In the genomic region with DNA sequence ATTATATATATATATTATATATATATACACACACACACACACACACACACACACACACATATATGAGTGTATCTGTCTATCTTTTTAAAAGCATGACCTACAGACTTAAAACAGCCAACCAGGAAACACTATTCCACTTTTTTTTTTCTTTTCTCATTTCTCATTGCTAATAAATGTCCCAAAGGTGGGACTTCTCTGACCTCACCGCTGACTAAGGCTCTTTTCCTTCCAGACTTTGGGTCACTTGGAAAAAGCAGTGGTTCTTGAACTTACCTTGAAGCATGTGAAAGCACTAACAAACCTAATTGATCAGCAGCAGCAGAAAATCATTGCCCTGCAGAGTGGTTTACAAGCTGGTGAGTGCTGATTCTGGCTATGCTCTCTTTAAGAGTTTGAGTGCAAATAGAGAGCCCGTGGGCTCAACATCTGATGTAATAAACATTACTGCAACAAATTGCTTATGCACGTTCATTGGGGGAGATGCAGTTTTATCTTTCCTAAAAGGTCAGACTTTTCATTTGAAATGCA, we compare ENCODE assay signal across 8 cellular contexts. TPM values are rescaled to one million over a fixed set of nuclear protein-coding genes. Genes with fewer than 3 reads are reported as not detected.
DNase-seq lines count a peak whose midpoint lies in the region; ATAC-seq, FAIRE-seq and TF ChIP-seq lines count a peak whose summit lies in the region.

No MANE protein-coding gene starts in this region.

- RAD21 ChIA-PET in GM12878 (lab: Charles Lee; ENCODE audit: unreplicated experiment): interaction anchor here (1.2 to 16.1 kb wide), 12 partner anchors 12 to 270 kb away, joined by 3 to 421 read pairs (median 48); no protein-coding TSS in a partner anchor

- H2BK120ac ChIP-seq in mesendoderm (ENCODE audit: low read depth, low read length): no peak overlapping the region

- peaks cover 29% of the 10 kb centered on the region for H3K4me1 ChIP-seq in GM12878 (ENCODE audit: control insufficient read depth, insufficient read depth, low read length)
- H3K4me1 ChIP-seq in mesendoderm (ENCODE audit: control insufficient read depth, low read depth, low read length): peaks cover 25% of the 10 kb centered on the region
- H3K4me1 ChIP-seq in aorta (ENCODE audit: control insufficient read depth in 1 of 2, insufficient read depth in 2 of 2, low read length in 2 of 2): no peaks in the 10 kb centered on the region
- H3K4me1 ChIP-seq in OCI-LY7 (ENCODE audit: insufficient read depth, low read length, poor library complexity, severe bottlenecking): peaks cover 33% of the 10 kb centered on the region

- H3K27me3 ChIP-seq in GM12878 (replicated peaks in 1 of 2; ENCODE audit: control insufficient read depth in 2 of 2, insufficient read depth in 2 of 2, low read length in 1 of 2): no peaks in the 10 kb centered on the region
- H3K27me3 ChIP-seq in mesendoderm (ENCODE audit: insufficient read depth, low read length, poor library complexity): no peaks in the 10 kb centered on the region
- H3K27me3 ChIP-seq in aorta (ENCODE audit: control insufficient read depth in 1 of 2, insufficient read depth in 2 of 2, low read length in 1 of 2): no peaks in the 10 kb centered on the region

- in situ Hi-C loops in GM12878 (cut with MboI): loop anchor here (5.0 kb wide), 2 partner anchors 229 to 264 kb away; no protein-coding TSS in a partner anchor

- POLR2A ChIA-PET in GM12878 (lab: Charles Lee): interaction anchor here (0.7 to 14.4 kb wide), 8 partner anchors 26 to 255 kb away, joined by 3 to 230 read pairs (median 28); no protein-coding TSS in a partner anchor
- POLR2A ChIA-PET in OCI-LY7 (lab: Charles Lee): interaction anchor here (0.6 kb wide), 1 partner anchor 564 kb away, joined by 4 read pairs; no protein-coding TSS in a partner anchor

- no peak for FAIRE-seq in GM12878 (lab: Jason Lieb, UNC)

- no peak overlapping the region for H2BK15ac ChIP-seq in mesendoderm (replicated peaks; ENCODE audit: low read depth)

- no peaks in the 10 kb centered on the region for H3K9me2 ChIP-seq in OCI-LY7 (ENCODE audit: insufficient read depth, low read length)

- H2BK5ac ChIP-seq in mesendoderm (ENCODE audit: low read length): peak overlapping the region; percentile 20

- H2AK5ac ChIP-seq in mesendoderm (ENCODE audit: low read length): no peak overlapping the region

- H4K20me1 ChIP-seq in GM12878 (ENCODE audit: control insufficient read depth, insufficient read depth): no peaks in the 10 kb centered on the region; the same call in 1 of the 2 replicates
- no peaks in the 10 kb centered on the region for H4K20me1 ChIP-seq in OCI-LY7 (ENCODE audit: insufficient read depth, low read length)

- peak overlapping the region; percentile 77 for H3K56ac ChIP-seq in mesendoderm (ENCODE audit: low read length)

- H3K79me2 ChIP-seq in GM12878 (ENCODE audit: control insufficient read depth, insufficient read depth, low read length) (peaks cover 61% of the 10 kb centered on the region), mesendoderm (ENCODE audit: control insufficient read depth, insufficient read depth, low read length) (peaks cover 47% of the 10 kb centered on the region), OCI-LY7 (ENCODE audit: insufficient read depth, low read depth, low read length) (no peaks in the 10 kb centered on the region)

- H3K27me3 Mint-ChIP-seq in stimulated activated naive CD8-positive, alpha-beta T cell treated with anti-CD3 and anti-CD28 coated beads, Interleukin-15, Interleukin-2, amounts not matched to agents 100 ng/mL and 50 ng/mL, for 24 hours: no peaks in the 10 kb centered on the region

- H4K5ac ChIP-seq in mesendoderm (ENCODE audit: low read length): no peak overlapping the region

- no peak overlapping the region for H3K23ac ChIP-seq in mesendoderm (ENCODE audit: low read length)

- no peak for TF ChIP-seq CTCF in GM12878 (IDR thresholded peaks at IDR 0.05 in 2 of 3, conservative IDR thresholded peaks at IDR 0.05 in 1 of 3; ENCODE audit: control insufficient read depth in 2 of 3, extremely low read depth in 1 of 3, insufficient read depth in 1 of 3, low read depth in 3 of 3, low read length in 3 of 3)
- no peak for TF ChIP-seq CTCF in OCI-LY7 (conservative IDR thresholded peaks at IDR 0.05; ENCODE audit: low read length)

- H2AFZ ChIP-seq in GM12878 (ENCODE audit: control insufficient read depth, low read depth, low read length) (no peak overlapping the region), OCI-LY7 (ENCODE audit: low read length) (no peak overlapping the region)

- no peaks in the 10 kb centered on the region for H3K9me3 Mint-ChIP-seq in stimulated activated naive CD8-positive, alpha-beta T cell treated with anti-CD3 and anti-CD28 coated beads, Interleukin-15, Interleukin-2, amounts not matched to agents 100 ng/mL and 50 ng/mL, for 24 hours

- CTCF ChIA-PET in GM12878 (lab: Yijun Ruan, JAX) (interaction anchor here (0.6 to 14.2 kb wide), 16 partner anchors 22 to 270 kb away, joined by 3 to 330 read pairs (median 8); no protein-coding TSS in a partner anchor), OCI-LY7 (lab: Charles Lee; ENCODE audit: unreplicated experiment) (no interaction called here)

- H3K4ac ChIP-seq in mesendoderm (ENCODE audit: low read depth, low read length): no peak overlapping the region

- H3K36me3 Mint-ChIP-seq in stimulated activated naive CD8-positive, alpha-beta T cell treated with anti-CD3 and anti-CD28 coated beads, Interleukin-15, Interleukin-2, amounts not matched to agents 100 ng/mL and 50 ng/mL, for 24 hours (ENCODE audit: low read depth): peaks cover 69% of the 10 kb centered on the region

- SMC1A ChIA-PET in GM12878 (lab: Charles Lee; ENCODE audit: uncharacterized antibody, unreplicated experiment): interaction anchor here (0.6 to 13.6 kb wide), 18 partner anchors 13 to 270 kb away, joined by 3 to 186 read pairs (median 54); no protein-coding TSS in a partner anchor

- H4K8ac ChIP-seq in mesendoderm (ENCODE audit: low read depth, low read length): no peak overlapping the region

- H3K79me1 ChIP-seq in mesendoderm (ENCODE audit: low read length): peaks cover 19% of the 10 kb centered on the region

- H3K4me3 ChIP-seq in GM12878 (peak overlapping the region; percentile 81), mesendoderm (ENCODE audit: low read length) (peak overlapping the region; percentile 49), aorta (ENCODE audit: low read length in 2 of 2) (peak overlapping the region; percentile 16 to 22), OCI-LY7 (ENCODE audit: low read depth, low read length, poor library complexity, severe bottlenecking) (no peak overlapping the region)

- H3K4me3 Mint-ChIP-seq in stimulated activated naive CD8-positive, alpha-beta T cell treated with anti-CD3 and anti-CD28 coated beads, Interleukin-15, Interleukin-2, amounts not matched to agents 100 ng/mL and 50 ng/mL, for 24 hours: peak overlapping the region; percentile 100

- DNase-seq in stimulated activated naive CD8-positive, alpha-beta T cell treated with anti-CD3 and anti-CD28 coated beads, Interleukin-15, Interleukin-2, amounts not matched to agents 100 U/mL and 50 U/mL, for 24 hours: no peak
- DNase-seq in GM12878 (ENCODE audit: low read depth, low spot score) (no peak), mesendoderm (no peak), aorta (no peak), GM19240 (ENCODE audit: insufficient read length, low spot score) (no peak), OCI-LY7 (ENCODE audit: low spot score) (no peak)

- WGBS in GM12878 (ENCODE audit: insufficient coverage, insufficient replicate concordance, low lambda C conversion rate, missing lambda C conversion rate): 2% methylated on average over 3 of the region's 3 CpGs
- no CpG with 5 or more reads among the region's 3 CpGs for WGBS in mesendoderm (ENCODE audit: extremely low coverage, insufficient coverage, low lambda C conversion rate)
- 14 to 17% methylated on average over 3 of the region's 3 CpGs for WGBS in aorta, 2 donors

- H3K9me3 ChIP-seq in GM12878 (replicated peaks; ENCODE audit: control insufficient read depth, insufficient read depth, low read length) (no peaks in the 10 kb centered on the region), aorta (ENCODE audit: control insufficient read depth, low read length) (no peaks in the 10 kb centered on the region), OCI-LY7 (ENCODE audit: low read length) (no peaks in the 10 kb centered on the region)

- H3K4me1 Mint-ChIP-seq in stimulated activated naive CD8-positive, alpha-beta T cell treated with anti-CD3 and anti-CD28 coated beads, Interleukin-15, Interleukin-2, amounts not matched to agents 100 ng/mL and 50 ng/mL, for 24 hours (ENCODE audit: low read depth): peaks cover 66% of the 10 kb centered on the region

- H3K4me2 ChIP-seq in GM12878 (ENCODE audit: control insufficient read depth, insufficient read depth) (peak overlapping the region; percentile 93), mesendoderm (ENCODE audit: low read length) (peak overlapping the region; percentile 66), OCI-LY7 (ENCODE audit: low read length) (no peak overlapping the region)

- TF ChIP-seq EP300 in GM12878 (IDR thresholded peaks at IDR 0.05; ENCODE audit: borderline replicate concordance in 1 of 2, control insufficient read depth in 1 of 2, low read depth in 2 of 2, low read length in 2 of 2): no peak; a peak in 1 of 4 replicates

- peak overlapping the region; percentile 95 for H3K27ac Mint-ChIP-seq in stimulated activated naive CD8-positive, alpha-beta T cell treated with anti-CD3 and anti-CD28 coated beads, Interleukin-15, Interleukin-2, amounts not matched to agents 100 ng/mL and 50 ng/mL, for 24 hours

- TF ChIP-seq RAD21 in GM12878 (IDR thresholded peaks at IDR 0.05; ENCODE audit: insufficient read depth, low read depth, low read length): no peak

- TF ChIP-seq POLR2A in GM12878 (IDR thresholded peaks at IDR 0.05; ENCODE audit: low read depth, low read length): no peak

- H3K27ac ChIP-seq in GM12878 (ENCODE audit: control insufficient read depth, insufficient read depth) (peak overlapping the region; percentile 87), mesendoderm (ENCODE audit: low read depth, low read length) (no peak overlapping the region), aorta (ENCODE audit: low read depth in 1 of 2, low read length in 2 of 2) (peak overlapping the region; percentile 35 to 87), OCI-LY7 (ENCODE audit: low read depth, low read length, poor library complexity, severe bottlenecking) (no peak overlapping the region)

- intact Hi-C loops in GM12878 (cut with micrococcal nuclease; ENCODE audit: unreplicated experiment) (loop anchor here (10.0 kb wide), 1 partner anchor 476 kb away; no protein-coding TSS in a partner anchor), aorta (cut with DNase I) (loop anchor here in 1 of 2 donors (5.0 kb wide), 1 partner anchor 259 kb away; no protein-coding TSS in a partner anchor), OCI-LY7 (cut with micrococcal nuclease; ENCODE audit: unreplicated experiment) (loop anchor here (5.0 kb wide), 1 partner anchor 76 kb away; no protein-coding TSS in a partner anchor)

- H3K36me3 ChIP-seq in GM12878 (ENCODE audit: control insufficient read depth in 2 of 2, insufficient read depth in 2 of 2, low read length in 1 of 2) (peaks cover 7 to 13% of the 10 kb centered on the region in 2 experiments), mesendoderm (ENCODE audit: control insufficient read depth, insufficient read depth, low read length) (peaks cover 11% of the 10 kb centered on the region), aorta (ENCODE audit: control insufficient read depth in 1 of 2, insufficient read depth in 2 of 2, low read length in 1 of 2) (no peaks in the 10 kb centered on the region), OCI-LY7 (ENCODE audit: insufficient read depth, low read length) (no peaks in the 10 kb centered on the region)

- ATAC-seq in stimulated activated naive CD8-positive, alpha-beta T cell treated with anti-CD3 and anti-CD28 coated beads, Interleukin-15, Interleukin-2, amounts not matched to agents 100 U/mL and 50 U/mL, for 24 hours: no peak
- ATAC-seq in GM12878 (no peak), aorta (ENCODE audit: low FRiP score) (no peak), GM18511 (IDR thresholded peaks at IDR 0.05; ENCODE audit: unreplicated experiment) (no peak)

- peak overlapping the region; percentile 55 for H3K9ac ChIP-seq in GM12878 (ENCODE audit: control insufficient read depth, insufficient read depth, low read length)
- peak overlapping the region; percentile 72 for H3K9ac ChIP-seq in mesendoderm (ENCODE audit: low read length)

- peak overlapping the region; percentile 44 for H3K18ac ChIP-seq in mesendoderm (ENCODE audit: low read length)

- BruUV-seq in GM12878 (replicated peaks; lab: Mats Ljungman, UMichigan) (no TSS peak), OCI-LY7 (replicated peaks; lab: Mats Ljungman, UMichigan) (no TSS peak)

RNA-seq across cellular contexts. Expression of gene BHLHE40, which starts 2.0 kb away (rescaled TPM):
- total RNA-seq in GM12878 (2013; cell fraction: nucleolus; rRNA removed): 205 and 214 TPM in 2 replicates
- total RNA-seq in GM12878 (2014; rRNA removed): 58.3 and 61.5 TPM in 2 replicates
- total RNA-seq in GM12878 (2014; rRNA removed; fragmentation: Illumina TruSeq; extraction: Trizol): 36.1 and 36.5 TPM in 2 replicates
- 91.3 and 93.1 TPM in 2 replicates for total RNA-seq in GM12878 (2021)
- 64.3 TPM for polyA plus RNA-seq in GM12878 (2011; ENCODE audit: low read depth)
- 60.8 and 106 TPM in 2 replicates for polyA plus RNA-seq in GM12878 (2011; rRNA removed)
- polyA plus RNA-seq in GM12878 (2011; cell fraction: cytosol; rRNA removed): 91.6 and 128 TPM in 2 replicates
- polyA plus RNA-seq in GM12878 (2011; cell fraction: nucleus; rRNA removed): 163 and 169 TPM in 2 replicates
- 106 and 116 TPM in 2 replicates for polyA plus RNA-seq in GM12878 (2012)
- 65.9 and 78.8 TPM in 2 replicates for polyA plus RNA-seq in GM12878 (2014; fragmentation: Illumina TruSeq; extraction: Trizol)
- polyA plus RNA-seq in GM12878 (2014; fragmentation: Nextera tagmentation; extraction: Ambion mirVana): 10 to 100 TPM; 25.2 to 38.6 TPM
- polyA plus RNA-seq in GM12878 (2014; rRNA removed): 62.4 and 63.6 TPM in 2 replicates
- polyA plus RNA-seq in GM12878 (2016; fragmentation: Nextera tagmentation; extraction: Ambion mirVana): 10 to 100 TPM; 43.9 to 44.5 TPM
- polyA minus RNA-seq in GM12878 (2011; rRNA and poly(A)+ RNA removed): 93.4 and 100 TPM in 2 replicates
- polyA minus RNA-seq in GM12878 (2011; cell fraction: cytosol; rRNA and poly(A)+ RNA removed): 60.8 and 70.8 TPM in 2 replicates
- 99.1 and 124 TPM in 2 replicates for polyA minus RNA-seq in GM12878 (2011; cell fraction: nucleus; rRNA and poly(A)+ RNA removed)
- 22.9 TPM for polyA plus RNA-seq in mesendoderm (2013, experiment 1 of 2)
- 23.5 TPM for polyA plus RNA-seq in mesendoderm (2013, experiment 2 of 2)
- 100 to 1,000 TPM in 1 of 2 donors, 10 to 100 TPM in 1; 90.1 to 181 TPM for total RNA-seq in aorta
- 10 to 100 TPM; 15.2 to 35.6 TPM for polyA plus RNA-seq in aorta
- total RNA-seq in OCI-LY7 (2014; rRNA removed; shearing (Covaris generic)): 0.05 and 0.35 TPM in 2 replicates
- total RNA-seq in OCI-LY7 (2022): 0.11 TPM in 1 of 2 replicates, not detected in the other

Comparison
In these comparisons a context has a peak if more than half of its experiments do, and no peak if none do; other contexts are left out.
1. H3K27ac ChIP-seq: peak in GM12878 (single experiment) and aorta (2 of 2); none in mesendoderm (single experiment) and OCI-LY7 (single experiment).
2. RNA of gene BHLHE40, which starts 2.0 kb away (total RNA-seq): 90.1 to 181 TPM in aorta and 36.1 to 214 TPM in GM12878; 0.05 to 0.35 TPM in OCI-LY7; every median in the first group is over 10 times any median in the second.